8 cellular contexts compared by ENCODE assay signal in the genomic region with DNA sequence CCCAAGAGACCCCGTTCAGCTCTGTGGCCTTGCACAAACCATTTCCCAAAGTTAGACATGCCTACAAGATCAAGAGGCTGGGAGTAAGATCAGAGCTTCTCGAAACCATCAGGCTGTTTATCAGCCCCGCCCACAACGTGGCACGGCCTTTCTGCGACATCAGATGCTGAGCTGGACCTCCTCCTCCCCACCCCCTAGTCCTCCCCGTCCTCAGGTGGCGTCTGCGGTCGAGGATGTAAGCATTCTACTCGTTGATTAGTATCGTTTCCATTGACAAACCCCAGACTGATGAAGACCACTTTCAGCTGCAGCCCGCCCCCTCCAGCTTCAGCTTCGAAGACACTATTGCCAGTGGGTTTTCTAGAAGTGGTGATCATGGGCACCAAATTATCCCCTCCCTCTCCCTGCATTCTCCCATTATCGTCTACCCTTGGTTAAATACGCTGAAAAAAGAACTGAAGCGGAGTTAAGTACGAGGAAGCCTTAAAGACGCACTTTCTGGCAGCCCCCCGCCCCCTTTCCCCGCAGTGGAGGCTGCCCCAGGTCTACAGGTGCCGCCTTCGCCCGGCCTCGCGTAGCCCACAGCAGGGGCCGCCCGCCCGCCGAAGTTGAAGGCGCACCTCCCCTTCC.
DNase-seq lines count a peak whose midpoint lies in the region; ATAC-seq lines count a peak whose summit lies in the region.

No MANE protein-coding gene starts in this region.

- ATAC-seq in HG02938 (IDR thresholded peaks at IDR 0.05; ENCODE audit: unreplicated experiment), result peak; percentile 28

- H3K27ac ChIP-seq in epithelial cell of prostate (peak overlapping the region; percentile 83), mucosa of rectum (ENCODE audit: low read depth in 2 of 2, low read length in 2 of 2) (peak overlapping the region; percentile 86 to 90)

- H3K4me1 ChIP-seq in mucosa of rectum (ENCODE audit: control insufficient read depth in 2 of 2, insufficient read depth in 2 of 2, low read length in 2 of 2), result peaks cover 0 to 2% of the 10 kb centered on the region in 2 donors

- H3K4me3 ChIP-seq in mucosa of rectum (ENCODE audit: low read length in 2 of 2), result peak overlapping the region; percentile 83 to 85

- H3K9me3 ChIP-seq in mucosa of rectum (ENCODE audit: control insufficient read depth in 2 of 2, low read length in 2 of 2), result no peaks in the 10 kb centered on the region

- H3K27me3 ChIP-seq in mucosa of rectum (ENCODE audit: control insufficient read depth in 2 of 2, insufficient read depth in 2 of 2, low read length in 2 of 2), result no peaks in the 10 kb centered on the region

- peak overlapping the region in 1 of 2 donors; percentile 74 for H3K9ac ChIP-seq in mucosa of rectum (ENCODE audit: low read depth in 1 of 2, low read length in 2 of 2)

- DNase-seq in DMS 273 (lab: John Stamatoyannopoulos, UW; ENCODE audit: unreplicated experiment), result peak; percentile 49
- no peak for DNase-seq in DMS 273 treated with DMSO at 0.1 percent for 48 hours (lab: John Stamatoyannopoulos, UW)
- peak; percentile 67 to 88 for DNase-seq in SW 1271 (lab: John Stamatoyannopoulos, UW)
- DNase-seq in epithelial cell of prostate (ENCODE audit: low read depth, low spot score), result no peak
- DNase-seq in effector CD4-positive, alpha-beta T cell, result no peak
- DNase-seq in NCI-H146 treated with DMSO at 0.1 percent for 48 hours (lab: John Stamatoyannopoulos, UW; ENCODE audit: unreplicated experiment), result no peak

- H3K36me3 ChIP-seq in mucosa of rectum (ENCODE audit: control insufficient read depth in 2 of 2, insufficient read depth in 2 of 2, low read length in 2 of 2), result no peaks in the 10 kb centered on the region

Comparison
In these comparisons a context has a peak if more than half of its experiments do, and no peak if none do; other contexts are left out.
1. DNase-seq: peak in DMS 273 (single experiment) and SW 1271 (2 of 2); none in DMS 273 treated with DMSO at 0.1 percent for 48 hours (single experiment), epithelial cell of prostate (single experiment), effector CD4-positive, alpha-beta T cell (single experiment) and NCI-H146 treated with DMSO at 0.1 percent for 48 hours (single experiment).